In the genomic region with DNA sequence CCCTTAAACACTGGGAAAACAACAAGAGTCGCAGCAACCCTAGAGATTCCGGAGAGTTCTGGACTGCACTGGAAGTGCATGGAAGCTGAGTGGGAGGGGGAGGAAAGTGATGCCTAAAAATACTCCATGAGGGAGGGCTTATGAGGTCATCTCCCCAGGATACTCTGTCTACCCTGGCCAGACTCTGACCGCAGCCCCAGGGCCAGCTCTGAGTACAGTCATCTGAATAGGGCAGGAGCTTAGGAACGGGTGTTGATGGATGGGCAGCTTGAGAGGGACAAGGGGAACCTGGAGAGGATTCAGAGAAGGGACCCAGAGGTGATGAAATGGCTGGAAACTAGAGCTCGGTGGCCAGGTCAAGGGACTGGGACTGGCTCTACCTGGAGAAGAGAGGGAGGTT, we compare ENCODE assay signal across 2 cellular contexts.
A peak's percentile ranks its signal among the peaks of the same experiment; 100 is the strongest.
TF ChIP-seq lines count a peak whose summit lies in the region.

No MANE protein-coding gene starts in this region.

TF ChIP-seq in HEK293, 187 proteins besides CTCF, POLR2A, EP300 and RAD21 (continued from another document):
- TF ChIP-seq, protein P1, sequence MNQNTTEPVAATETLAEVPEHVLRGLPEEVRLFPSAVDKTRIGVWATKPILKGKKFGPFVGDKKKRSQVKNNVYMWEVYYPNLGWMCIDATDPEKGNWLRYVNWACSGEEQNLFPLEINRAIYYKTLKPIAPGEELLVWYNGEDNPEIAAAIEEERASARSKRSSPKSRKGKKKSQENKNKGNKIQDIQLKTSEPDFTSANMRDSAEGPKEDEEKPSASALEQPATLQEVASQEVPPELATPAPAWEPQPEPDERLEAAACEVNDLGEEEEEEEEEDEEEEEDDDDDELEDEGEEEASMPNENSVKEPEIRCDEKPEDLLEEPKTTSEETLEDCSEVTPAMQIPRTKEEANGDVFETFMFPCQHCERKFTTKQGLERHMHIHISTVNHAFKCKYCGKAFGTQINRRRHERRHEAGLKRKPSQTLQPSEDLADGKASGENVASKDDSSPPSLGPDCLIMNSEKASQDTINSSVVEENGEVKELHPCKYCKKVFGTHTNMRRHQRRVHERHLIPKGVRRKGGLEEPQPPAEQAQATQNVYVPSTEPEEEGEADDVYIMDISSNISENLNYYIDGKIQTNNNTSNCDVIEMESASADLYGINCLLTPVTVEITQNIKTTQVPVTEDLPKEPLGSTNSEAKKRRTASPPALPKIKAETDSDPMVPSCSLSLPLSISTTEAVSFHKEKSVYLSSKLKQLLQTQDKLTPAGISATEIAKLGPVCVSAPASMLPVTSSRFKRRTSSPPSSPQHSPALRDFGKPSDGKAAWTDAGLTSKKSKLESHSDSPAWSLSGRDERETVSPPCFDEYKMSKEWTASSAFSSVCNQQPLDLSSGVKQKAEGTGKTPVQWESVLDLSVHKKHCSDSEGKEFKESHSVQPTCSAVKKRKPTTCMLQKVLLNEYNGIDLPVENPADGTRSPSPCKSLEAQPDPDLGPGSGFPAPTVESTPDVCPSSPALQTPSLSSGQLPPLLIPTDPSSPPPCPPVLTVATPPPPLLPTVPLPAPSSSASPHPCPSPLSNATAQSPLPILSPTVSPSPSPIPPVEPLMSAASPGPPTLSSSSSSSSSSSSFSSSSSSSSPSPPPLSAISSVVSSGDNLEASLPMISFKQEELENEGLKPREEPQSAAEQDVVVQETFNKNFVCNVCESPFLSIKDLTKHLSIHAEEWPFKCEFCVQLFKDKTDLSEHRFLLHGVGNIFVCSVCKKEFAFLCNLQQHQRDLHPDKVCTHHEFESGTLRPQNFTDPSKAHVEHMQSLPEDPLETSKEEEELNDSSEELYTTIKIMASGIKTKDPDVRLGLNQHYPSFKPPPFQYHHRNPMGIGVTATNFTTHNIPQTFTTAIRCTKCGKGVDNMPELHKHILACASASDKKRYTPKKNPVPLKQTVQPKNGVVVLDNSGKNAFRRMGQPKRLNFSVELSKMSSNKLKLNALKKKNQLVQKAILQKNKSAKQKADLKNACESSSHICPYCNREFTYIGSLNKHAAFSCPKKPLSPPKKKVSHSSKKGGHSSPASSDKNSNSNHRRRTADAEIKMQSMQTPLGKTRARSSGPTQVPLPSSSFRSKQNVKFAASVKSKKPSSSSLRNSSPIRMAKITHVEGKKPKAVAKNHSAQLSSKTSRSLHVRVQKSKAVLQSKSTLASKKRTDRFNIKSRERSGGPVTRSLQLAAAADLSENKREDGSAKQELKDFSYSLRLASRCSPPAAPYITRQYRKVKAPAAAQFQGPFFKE (tag by site-specific recombination; IDR thresholded peaks at IDR 0.05; ENCODE audit: borderline replicate concordance), result no peak
- TF ChIP-seq ZFHX2 (tag by site-specific recombination; conservative IDR thresholded peaks at IDR 0.05) (no peak), ZNF561 (tag by site-specific recombination; IDR thresholded peaks at IDR 0.05; ENCODE audit: borderline replicate concordance) (no peak), ZNF677 (tag by site-specific recombination; IDR thresholded peaks at IDR 0.05) (no peak), ZNF174 (tag by site-specific recombination; IDR thresholded peaks at IDR 0.05) (no peak), KLF10 (tag by site-specific recombination; IDR thresholded peaks at IDR 0.05) (no peak), ZNF311 (tag by site-specific recombination; IDR thresholded peaks at IDR 0.05; ENCODE audit: borderline replicate concordance) (no peak)
- TF ChIP-seq, protein P2, sequence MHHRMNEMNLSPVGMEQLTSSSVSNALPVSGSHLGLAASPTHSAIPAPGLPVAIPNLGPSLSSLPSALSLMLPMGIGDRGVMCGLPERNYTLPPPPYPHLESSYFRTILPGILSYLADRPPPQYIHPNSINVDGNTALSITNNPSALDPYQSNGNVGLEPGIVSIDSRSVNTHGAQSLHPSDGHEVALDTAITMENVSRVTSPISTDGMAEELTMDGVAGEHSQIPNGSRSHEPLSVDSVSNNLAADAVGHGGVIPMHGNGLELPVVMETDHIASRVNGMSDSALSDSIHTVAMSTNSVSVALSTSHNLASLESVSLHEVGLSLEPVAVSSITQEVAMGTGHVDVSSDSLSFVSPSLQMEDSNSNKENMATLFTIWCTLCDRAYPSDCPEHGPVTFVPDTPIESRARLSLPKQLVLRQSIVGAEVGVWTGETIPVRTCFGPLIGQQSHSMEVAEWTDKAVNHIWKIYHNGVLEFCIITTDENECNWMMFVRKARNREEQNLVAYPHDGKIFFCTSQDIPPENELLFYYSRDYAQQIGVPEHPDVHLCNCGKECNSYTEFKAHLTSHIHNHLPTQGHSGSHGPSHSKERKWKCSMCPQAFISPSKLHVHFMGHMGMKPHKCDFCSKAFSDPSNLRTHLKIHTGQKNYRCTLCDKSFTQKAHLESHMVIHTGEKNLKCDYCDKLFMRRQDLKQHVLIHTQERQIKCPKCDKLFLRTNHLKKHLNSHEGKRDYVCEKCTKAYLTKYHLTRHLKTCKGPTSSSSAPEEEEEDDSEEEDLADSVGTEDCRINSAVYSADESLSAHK (tag by site-specific recombination; IDR thresholded peaks at IDR 0.05), result no peak
- TF ChIP-seq, protein P3, sequence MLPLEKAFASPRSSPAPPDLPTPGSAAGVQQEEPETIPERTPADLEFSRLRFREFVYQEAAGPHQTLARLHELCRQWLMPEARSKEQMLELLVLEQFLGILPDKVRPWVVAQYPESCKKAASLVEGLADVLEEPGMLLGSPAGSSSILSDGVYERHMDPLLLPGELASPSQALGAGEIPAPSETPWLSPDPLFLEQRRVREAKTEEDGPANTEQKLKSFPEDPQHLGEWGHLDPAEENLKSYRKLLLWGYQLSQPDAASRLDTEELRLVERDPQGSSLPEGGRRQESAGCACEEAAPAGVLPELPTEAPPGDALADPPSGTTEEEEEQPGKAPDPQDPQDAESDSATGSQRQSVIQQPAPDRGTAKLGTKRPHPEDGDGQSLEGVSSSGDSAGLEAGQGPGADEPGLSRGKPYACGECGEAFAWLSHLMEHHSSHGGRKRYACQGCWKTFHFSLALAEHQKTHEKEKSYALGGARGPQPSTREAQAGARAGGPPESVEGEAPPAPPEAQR (tag by site-specific recombination; IDR thresholded peaks at IDR 0.05), result no peak
- TF ChIP-seq, protein P4, sequence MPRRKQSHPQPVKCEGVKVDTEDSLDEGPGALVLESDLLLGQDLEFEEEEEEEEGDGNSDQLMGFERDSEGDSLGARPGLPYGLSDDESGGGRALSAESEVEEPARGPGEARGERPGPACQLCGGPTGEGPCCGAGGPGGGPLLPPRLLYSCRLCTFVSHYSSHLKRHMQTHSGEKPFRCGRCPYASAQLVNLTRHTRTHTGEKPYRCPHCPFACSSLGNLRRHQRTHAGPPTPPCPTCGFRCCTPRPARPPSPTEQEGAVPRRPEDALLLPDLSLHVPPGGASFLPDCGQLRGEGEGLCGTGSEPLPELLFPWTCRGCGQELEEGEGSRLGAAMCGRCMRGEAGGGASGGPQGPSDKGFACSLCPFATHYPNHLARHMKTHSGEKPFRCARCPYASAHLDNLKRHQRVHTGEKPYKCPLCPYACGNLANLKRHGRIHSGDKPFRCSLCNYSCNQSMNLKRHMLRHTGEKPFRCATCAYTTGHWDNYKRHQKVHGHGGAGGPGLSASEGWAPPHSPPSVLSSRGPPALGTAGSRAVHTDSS (tag by site-specific recombination; IDR thresholded peaks at IDR 0.05), result no peak

TF ChIP-seq in K562, 482 proteins besides CTCF, POLR2A, EP300 and RAD21 (continues in another document):
- TF ChIP-seq, protein P5, sequence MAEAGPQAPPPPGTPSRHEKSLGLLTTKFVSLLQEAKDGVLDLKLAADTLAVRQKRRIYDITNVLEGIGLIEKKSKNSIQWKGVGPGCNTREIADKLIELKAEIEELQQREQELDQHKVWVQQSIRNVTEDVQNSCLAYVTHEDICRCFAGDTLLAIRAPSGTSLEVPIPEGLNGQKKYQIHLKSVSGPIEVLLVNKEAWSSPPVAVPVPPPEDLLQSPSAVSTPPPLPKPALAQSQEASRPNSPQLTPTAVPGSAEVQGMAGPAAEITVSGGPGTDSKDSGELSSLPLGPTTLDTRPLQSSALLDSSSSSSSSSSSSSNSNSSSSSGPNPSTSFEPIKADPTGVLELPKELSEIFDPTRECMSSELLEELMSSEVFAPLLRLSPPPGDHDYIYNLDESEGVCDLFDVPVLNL (CRISPR knock-in tag; IDR thresholded peaks at IDR 0.05; ENCODE audit: low read depth), result no peak
- TF ChIP-seq ZNF586 (CRISPR knock-in tag; conservative IDR thresholded peaks at IDR 0.05) (no peak), MEIS2 (IDR thresholded peaks at IDR 0.05; ENCODE audit: partially characterized antibody) (peak; percentile 42), ZFPM2 (CRISPR knock-in tag; IDR thresholded peaks at IDR 0.05) (no peak), ELF2 (CRISPR knock-in tag; IDR thresholded peaks at IDR 0.05) (no peak), JUND (IDR thresholded peaks at IDR 0.05; ENCODE audit: borderline replicate concordance, low read depth, low read length) (peak; percentile 70; the same call in 1 of the 2 replicates), JUND (tag; IDR thresholded peaks at IDR 0.05; ENCODE audit: borderline replicate concordance, low read depth, low read length) (no peak; the same call in 2 of the 3 replicates), MEF2A (IDR thresholded peaks at IDR 0.05; ENCODE audit: control insufficient read depth, low read depth, low read length) (peak; percentile 48; the same call in 1 of the 2 replicates), MIER1 (IDR thresholded peaks at IDR 0.05; ENCODE audit: low read depth) (no peak), HNRNPLL (IDR thresholded peaks at IDR 0.05; ENCODE audit: low read depth, low read length, poor library complexity, severe bottlenecking) (no peak), HNRNPH1 (optimal IDR thresholded peaks at IDR 0.05; ENCODE audit: low read depth, low read length) (no peak), LARP7 (IDR thresholded peaks at IDR 0.05) (no peak), ZNF316 (IDR thresholded peaks at IDR 0.05) (no peak), ZC3H11A (IDR thresholded peaks at IDR 0.05; ENCODE audit: low read depth, low read length) (no peak), CBX8 (IDR thresholded peaks at IDR 0.05; ENCODE audit: borderline replicate concordance, extremely low read depth, low read depth, low read length, poor library complexity, severe bottlenecking) (no peak), ZNF695 (CRISPR knock-in tag; IDR thresholded peaks at IDR 0.05) (no peak), DPF2 (IDR thresholded peaks at IDR 0.05) (no peak), MAZ (CRISPR knock-in tag; conservative IDR thresholded peaks at IDR 0.05 in 1 of 2, IDR thresholded peaks at IDR 0.05 in 1 of 2) (no peak), CEBPG (CRISPR knock-in tag; IDR thresholded peaks at IDR 0.05) (peak; percentile 78), CEBPG (tag; conservative IDR thresholded peaks at IDR 0.05 in 1 of 2, IDR thresholded peaks at IDR 0.05 in 1 of 2) (peak; percentile 44 to 86; a peak in 3 of 4 replicates), SAP30 (IDR thresholded peaks at IDR 0.05; ENCODE audit: borderline replicate concordance, insufficient read depth, low read depth, low read length, poor library complexity, severe bottlenecking) (no peak), GATA2 (CRISPR knock-in tag; IDR thresholded peaks at IDR 0.05) (no peak)
- TF ChIP-seq, protein P6, sequence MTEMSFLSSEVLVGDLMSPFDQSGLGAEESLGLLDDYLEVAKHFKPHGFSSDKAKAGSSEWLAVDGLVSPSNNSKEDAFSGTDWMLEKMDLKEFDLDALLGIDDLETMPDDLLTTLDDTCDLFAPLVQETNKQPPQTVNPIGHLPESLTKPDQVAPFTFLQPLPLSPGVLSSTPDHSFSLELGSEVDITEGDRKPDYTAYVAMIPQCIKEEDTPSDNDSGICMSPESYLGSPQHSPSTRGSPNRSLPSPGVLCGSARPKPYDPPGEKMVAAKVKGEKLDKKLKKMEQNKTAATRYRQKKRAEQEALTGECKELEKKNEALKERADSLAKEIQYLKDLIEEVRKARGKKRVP (CRISPR knock-in tag; IDR thresholded peaks at IDR 0.05), result peak; percentile 39; the same call in 1 of the 2 replicates
- TF ChIP-seq, protein P7, sequence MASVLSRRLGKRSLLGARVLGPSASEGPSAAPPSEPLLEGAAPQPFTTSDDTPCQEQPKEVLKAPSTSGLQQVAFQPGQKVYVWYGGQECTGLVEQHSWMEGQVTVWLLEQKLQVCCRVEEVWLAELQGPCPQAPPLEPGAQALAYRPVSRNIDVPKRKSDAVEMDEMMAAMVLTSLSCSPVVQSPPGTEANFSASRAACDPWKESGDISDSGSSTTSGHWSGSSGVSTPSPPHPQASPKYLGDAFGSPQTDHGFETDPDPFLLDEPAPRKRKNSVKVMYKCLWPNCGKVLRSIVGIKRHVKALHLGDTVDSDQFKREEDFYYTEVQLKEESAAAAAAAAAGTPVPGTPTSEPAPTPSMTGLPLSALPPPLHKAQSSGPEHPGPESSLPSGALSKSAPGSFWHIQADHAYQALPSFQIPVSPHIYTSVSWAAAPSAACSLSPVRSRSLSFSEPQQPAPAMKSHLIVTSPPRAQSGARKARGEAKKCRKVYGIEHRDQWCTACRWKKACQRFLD (CRISPR knock-in tag; IDR thresholded peaks at IDR 0.05), result 0 out of 2 replicates have a peak, but pooled peaks have one; percentile 57
- TF ChIP-seq, protein P8, sequence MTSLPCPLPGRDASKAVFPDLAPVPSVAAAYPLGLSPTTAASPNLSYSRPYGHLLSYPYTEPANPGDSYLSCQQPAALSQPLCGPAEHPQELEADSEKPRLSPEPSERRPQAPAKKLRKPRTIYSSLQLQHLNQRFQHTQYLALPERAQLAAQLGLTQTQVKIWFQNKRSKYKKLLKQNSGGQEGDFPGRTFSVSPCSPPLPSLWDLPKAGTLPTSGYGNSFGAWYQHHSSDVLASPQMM (CRISPR knock-in tag; IDR thresholded peaks at IDR 0.05), result no peak
- TF ChIP-seq, protein P9, sequence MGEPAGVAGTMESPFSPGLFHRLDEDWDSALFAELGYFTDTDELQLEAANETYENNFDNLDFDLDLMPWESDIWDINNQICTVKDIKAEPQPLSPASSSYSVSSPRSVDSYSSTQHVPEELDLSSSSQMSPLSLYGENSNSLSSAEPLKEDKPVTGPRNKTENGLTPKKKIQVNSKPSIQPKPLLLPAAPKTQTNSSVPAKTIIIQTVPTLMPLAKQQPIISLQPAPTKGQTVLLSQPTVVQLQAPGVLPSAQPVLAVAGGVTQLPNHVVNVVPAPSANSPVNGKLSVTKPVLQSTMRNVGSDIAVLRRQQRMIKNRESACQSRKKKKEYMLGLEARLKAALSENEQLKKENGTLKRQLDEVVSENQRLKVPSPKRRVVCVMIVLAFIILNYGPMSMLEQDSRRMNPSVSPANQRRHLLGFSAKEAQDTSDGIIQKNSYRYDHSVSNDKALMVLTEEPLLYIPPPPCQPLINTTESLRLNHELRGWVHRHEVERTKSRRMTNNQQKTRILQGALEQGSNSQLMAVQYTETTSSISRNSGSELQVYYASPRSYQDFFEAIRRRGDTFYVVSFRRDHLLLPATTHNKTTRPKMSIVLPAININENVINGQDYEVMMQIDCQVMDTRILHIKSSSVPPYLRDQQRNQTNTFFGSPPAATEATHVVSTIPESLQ (CRISPR knock-in tag; IDR thresholded peaks at IDR 0.05), result no peak
- TF ChIP-seq, protein P10, sequence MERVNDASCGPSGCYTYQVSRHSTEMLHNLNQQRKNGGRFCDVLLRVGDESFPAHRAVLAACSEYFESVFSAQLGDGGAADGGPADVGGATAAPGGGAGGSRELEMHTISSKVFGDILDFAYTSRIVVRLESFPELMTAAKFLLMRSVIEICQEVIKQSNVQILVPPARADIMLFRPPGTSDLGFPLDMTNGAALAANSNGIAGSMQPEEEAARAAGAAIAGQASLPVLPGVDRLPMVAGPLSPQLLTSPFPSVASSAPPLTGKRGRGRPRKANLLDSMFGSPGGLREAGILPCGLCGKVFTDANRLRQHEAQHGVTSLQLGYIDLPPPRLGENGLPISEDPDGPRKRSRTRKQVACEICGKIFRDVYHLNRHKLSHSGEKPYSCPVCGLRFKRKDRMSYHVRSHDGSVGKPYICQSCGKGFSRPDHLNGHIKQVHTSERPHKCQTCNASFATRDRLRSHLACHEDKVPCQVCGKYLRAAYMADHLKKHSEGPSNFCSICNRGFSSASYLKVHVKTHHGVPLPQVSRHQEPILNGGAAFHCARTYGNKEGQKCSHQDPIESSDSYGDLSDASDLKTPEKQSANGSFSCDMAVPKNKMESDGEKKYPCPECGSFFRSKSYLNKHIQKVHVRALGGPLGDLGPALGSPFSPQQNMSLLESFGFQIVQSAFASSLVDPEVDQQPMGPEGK (CRISPR knock-in tag; IDR thresholded peaks at IDR 0.05; ENCODE audit: borderline replicate concordance), result no peak
